ENCODE assay signal across 17 cellular contexts in genomic region chr1:239997160-239997514, GRCh38.
DNase-seq lines count a peak whose midpoint lies in the region; ATAC-seq, FAIRE-seq and TF ChIP-seq lines count a peak whose summit lies in the region.
"Had no signal": no experiment of that assay in that cellular context is flagged by ENCODE, and none has a peak within 500 bp of the region (broad histone marks: within the 10 kb centered on the region; RNA-seq: fewer than 3 reads in every experiment).

No MANE protein-coding gene starts in this region.

- H3K27me3 Mint-ChIP-seq in astrocyte (ENCODE audit: low read depth, unreplicated experiment) (peaks cover 28% of the 10 kb centered on the region), immature natural killer cell (ENCODE audit: low read depth in 3 of 3) (peaks cover 13 to 20% (median 19%) of the 10 kb centered on the region in 3 donors)

- H3K4me3 ChIP-seq in astrocyte (ENCODE audit: insufficient read depth, low read depth, low read length) (no peak overlapping the region), skeletal muscle satellite cell (ENCODE audit: low read length) (no peak overlapping the region)
- H3K4me3 ChIP-seq: mucosa of descending colon had no signal

- no peaks in the 10 kb centered on the region for H3K36me3 ChIP-seq in astrocyte (ENCODE audit: insufficient read depth, low read length)
- no peaks in the 10 kb centered on the region for H3K36me3 ChIP-seq in skeletal muscle satellite cell (ENCODE audit: insufficient read depth, low read length)
- H3K36me3 ChIP-seq: spleen, tibial nerve had no signal

- H3K27ac Mint-ChIP-seq in astrocyte (ENCODE audit: unreplicated experiment), result no peak overlapping the region
- no peak overlapping the region for H3K27ac Mint-ChIP-seq in immature natural killer cell
- H3K27ac Mint-ChIP-seq: activated CD4-positive, alpha-beta memory T cell treated with anti-CD3 and anti-CD28 coated beads, Interleukin-2, amount 10 ng/mL, durations not matched to agents 7 days and 5 days; CD14-positive monocyte had no signal

- H3K4me3 Mint-ChIP-seq in astrocyte (ENCODE audit: unreplicated experiment), result peak overlapping the region; percentile 77
- H3K4me3 Mint-ChIP-seq in immature natural killer cell, result peak overlapping the region in 3 of 5 donors; percentile 27 to 55 (median 29)
- H3K4me3 Mint-ChIP-seq: activated CD4-positive, alpha-beta memory T cell treated with anti-CD3 and anti-CD28 coated beads, Interleukin-2, amount 10 ng/mL, durations not matched to agents 7 days and 5 days had no signal

- H3K4me1 Mint-ChIP-seq in astrocyte (ENCODE audit: low read depth, unreplicated experiment) (no peaks in the 10 kb centered on the region), immature natural killer cell (peaks cover 6 to 7% of the 10 kb centered on the region in 2 donors)

- no peaks in the 10 kb centered on the region for H3K79me2 ChIP-seq in astrocyte (ENCODE audit: insufficient read depth, low read length)

- ATAC-seq in GM21619 (IDR thresholded peaks at IDR 0.05; ENCODE audit: unreplicated experiment) (no peak), HG02870 (IDR thresholded peaks at IDR 0.05; ENCODE audit: unreplicated experiment) (no peak)

- H3K36me3 Mint-ChIP-seq in astrocyte (ENCODE audit: low read depth, unreplicated experiment), result no peaks in the 10 kb centered on the region
- H3K36me3 Mint-ChIP-seq in immature natural killer cell, result no peaks in the 10 kb centered on the region

- H3K27ac ChIP-seq in astrocyte (ENCODE audit: low read depth, low read length), result no peak overlapping the region
- H3K27ac ChIP-seq: 22Rv1, spleen, tibial nerve had no signal

- no peaks in the 10 kb centered on the region for H3K4me1 ChIP-seq in astrocyte (ENCODE audit: insufficient read depth, low read length)
- peaks cover 15% of the 10 kb centered on the region for H3K4me1 ChIP-seq in skeletal muscle satellite cell (ENCODE audit: control insufficient read depth, insufficient read depth, low read length)

- H2AFZ ChIP-seq in astrocyte (ENCODE audit: low read depth, low read length), result no peak overlapping the region

- FAIRE-seq in astrocyte (lab: Jason Lieb, UNC), result no peak

- no peak for TF ChIP-seq CTCF in astrocyte (IDR thresholded peaks at IDR 0.05; ENCODE audit: insufficient read depth, low read depth, low read length)

- peak overlapping the region; percentile 84 for H3K4me2 ChIP-seq in astrocyte (ENCODE audit: low read length)
- peak overlapping the region; percentile 87 for H3K4me2 ChIP-seq in skeletal muscle satellite cell (ENCODE audit: low read length)

- H3K27me3 ChIP-seq in astrocyte (ENCODE audit: insufficient read depth, low read length) (peaks cover 28% of the 10 kb centered on the region), skeletal muscle satellite cell (ENCODE audit: control insufficient read depth, insufficient read depth, low read length) (peaks cover 42% of the 10 kb centered on the region)

- H3K9me3 ChIP-seq in astrocyte (ENCODE audit: insufficient read depth, low read depth, low read length) (no peaks in the 10 kb centered on the region), skeletal muscle satellite cell (replicated peaks; ENCODE audit: low read length) (no peaks in the 10 kb centered on the region)
- H3K9me3 ChIP-seq: mucosa of descending colon, spleen, tibial nerve had no signal

- H4K20me1 ChIP-seq in astrocyte (ENCODE audit: insufficient read depth, low read length), result no peaks in the 10 kb centered on the region

- DNase-seq in NCI-H748 (lab: John Stamatoyannopoulos, UW; ENCODE audit: unreplicated experiment) (peak; percentile 8), NCI-H748 treated with DMSO at 0.1 percent for 48 hours (lab: John Stamatoyannopoulos, UW) (no peak), astrocyte (ENCODE audit: low read depth) (no peak), immature natural killer cell (no peak), EL (no peak)
- DNase-seq: activated CD4-positive, alpha-beta memory T cell treated with anti-CD3 and anti-CD28 coated beads, Interleukin-2, amount 10 ng/mL, durations not matched to agents 7 days and 5 days; DMS79 treated with DMSO at 0.1 percent for 48 hours; NCI-H1694 treated with DMSO at 0.1 percent for 48 hours; NCI-H345; spleen had no signal

- H3K9me3 Mint-ChIP-seq in astrocyte (ENCODE audit: unreplicated experiment), result peaks cover 2% of the 10 kb centered on the region
- peaks cover 0 to 5% (median 1%) of the 10 kb centered on the region in 6 donors for H3K9me3 Mint-ChIP-seq in immature natural killer cell
- H3K9me3 Mint-ChIP-seq: activated CD4-positive, alpha-beta memory T cell treated with anti-CD3 and anti-CD28 coated beads, Interleukin-2, amount 10 ng/mL, durations not matched to agents 7 days and 5 days had no signal

- H3K9ac ChIP-seq in astrocyte (ENCODE audit: low read length), result no peak overlapping the region
- no peak overlapping the region for H3K9ac ChIP-seq in skeletal muscle satellite cell (ENCODE audit: low read depth, low read length)
